In the genomic region with DNA sequence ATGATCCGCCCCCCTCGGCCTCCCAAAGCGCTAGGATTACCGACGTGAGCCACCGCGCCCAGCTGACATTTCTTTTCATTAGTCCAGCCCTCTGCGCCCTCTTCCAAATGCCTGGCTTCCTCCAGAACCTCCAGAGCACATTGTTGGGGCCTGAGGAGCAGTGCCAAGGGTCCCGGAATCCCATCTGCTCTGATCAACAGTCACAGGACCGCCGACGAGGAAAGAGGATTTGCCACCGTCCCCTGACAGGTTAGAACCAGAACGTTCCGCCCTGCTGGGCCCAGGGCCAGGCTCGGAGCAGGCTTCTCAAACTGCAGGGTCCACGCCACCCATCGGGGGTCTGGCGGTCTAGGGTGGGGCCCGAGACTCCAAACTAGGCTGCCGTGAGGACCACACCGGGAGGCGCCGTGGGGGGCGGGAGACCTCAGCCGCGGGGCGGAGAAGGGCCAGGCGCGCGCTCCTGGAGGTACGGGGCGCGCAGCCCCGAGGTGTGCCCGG, we compare ENCODE assay signal across 11 cellular contexts. TPM values are rescaled to one million over a fixed set of nuclear protein-coding genes. Genes with fewer than 3 reads are reported as not detected.
DNase-seq lines count a peak whose midpoint lies in the region; ATAC-seq, FAIRE-seq and TF ChIP-seq lines count a peak whose summit lies in the region.
"Had no signal": no experiment of that assay in that cellular context is flagged by ENCODE, and none has a peak within 500 bp of the region (broad histone marks: within the 10 kb centered on the region; RNA-seq: fewer than 3 reads in every experiment).

No MANE protein-coding gene starts in this region.

- H3K4me3 Mint-ChIP-seq in activated T-helper 2 cell treated with anti-CD3 and anti-CD28 coated beads, Interferon-gamma antibody, Interleukin-2, Interleukin-4, amounts not matched to agents 10 μg/mL and 5 μg/mL and 100 μg/mL, durations not matched to agents 14 hours and 24 hours and 36 hours (ENCODE audit: low read depth): peak overlapping the region; percentile 26

- no peaks in the 10 kb centered on the region for H3K36me3 Mint-ChIP-seq in activated T-helper 2 cell treated with anti-CD3 and anti-CD28 coated beads, Interferon-gamma antibody, Interleukin-2, Interleukin-4, amounts not matched to agents 10 μg/mL and 5 μg/mL and 100 μg/mL, durations not matched to agents 14 hours and 24 hours and 36 hours (ENCODE audit: low read depth)

- H3K27ac ChIP-seq in left ventricle myocardium inferior (replicated peaks): no peak overlapping the region
- no peak overlapping the region for H3K27ac ChIP-seq in left lung
- no peak overlapping the region for H3K27ac ChIP-seq in upper lobe of right lung

- no peaks in the 10 kb centered on the region for H3K36me3 ChIP-seq in left ventricle myocardium inferior
- H3K36me3 ChIP-seq in left lung: no peaks in the 10 kb centered on the region
- no peaks in the 10 kb centered on the region for H3K36me3 ChIP-seq in upper lobe of right lung

- intact Hi-C loops in left ventricle myocardium inferior (cut with micrococcal nuclease): loop anchor here (5.0 kb wide), 1 partner anchor 159 kb away; no protein-coding TSS in a partner anchor
- intact Hi-C loops in Right ventricle myocardium inferior (cut with DNase I): no loop called here
- intact Hi-C loops in activated T-helper 2 cell treated with anti-CD3 and anti-CD28 coated beads, Interferon-gamma antibody, Interleukin-2, Interleukin-4, amounts not matched to agents 10 μg/mL and 5 μg/mL and 100 μg/mL, durations not matched to agents 14 hours and 24 hours and 36 hours (cut with micrococcal nuclease): no loop called here
- intact Hi-C loops in left lung (cut with DNase I): no loop called here
- intact Hi-C loops in upper lobe of right lung (cut with DNase I): loop anchor here (10.0 kb wide), 1 partner anchor 157 kb away; no protein-coding TSS in a partner anchor

- ATAC-seq in Right ventricle myocardium inferior (no peak), left lung (no peak), upper lobe of right lung (no peak), HG02678 (IDR thresholded peaks at IDR 0.05; ENCODE audit: unreplicated experiment) (no peak)

- peaks cover 23% of the 10 kb centered on the region for H3K4me1 Mint-ChIP-seq in activated T-helper 2 cell treated with anti-CD3 and anti-CD28 coated beads, Interferon-gamma antibody, Interleukin-2, Interleukin-4, amounts not matched to agents 10 μg/mL and 5 μg/mL and 100 μg/mL, durations not matched to agents 14 hours and 24 hours and 36 hours (ENCODE audit: low read depth)

- no peak overlapping the region for H3K27ac Mint-ChIP-seq in activated T-helper 2 cell treated with anti-CD3 and anti-CD28 coated beads, Interferon-gamma antibody, Interleukin-2, Interleukin-4, amounts not matched to agents 10 μg/mL and 5 μg/mL and 100 μg/mL, durations not matched to agents 14 hours and 24 hours and 36 hours
- H3K27ac Mint-ChIP-seq: activated naive CD4-positive, alpha-beta T cell treated with anti-CD3 and anti-CD28 coated beads, Interleukin-2, amount 50 U/mL, for 72 hours had no signal

- H3K27me3 ChIP-seq in left ventricle myocardium inferior (ENCODE audit: low read depth) (peaks cover 72% of the 10 kb centered on the region), left lung (peaks cover 10 to 76% of the 10 kb centered on the region in 2 donors), upper lobe of right lung (peaks cover 38% of the 10 kb centered on the region)

- peak overlapping the region; percentile 60 for H3K4me3 ChIP-seq in left ventricle myocardium inferior
- peak overlapping the region; percentile 21 to 27 for H3K4me3 ChIP-seq in left lung
- peak overlapping the region; percentile 36 for H3K4me3 ChIP-seq in upper lobe of right lung

- FAIRE-seq in urothelium cell line (lab: Jason Lieb, UNC): no peak

- TF ChIP-seq CTCF in left ventricle myocardium inferior (IDR thresholded peaks at IDR 0.05; ENCODE audit: borderline replicate concordance) (no peak), left lung (IDR thresholded peaks at IDR 0.05) (no peak), upper lobe of right lung (IDR thresholded peaks at IDR 0.05) (no peak)

- no peaks in the 10 kb centered on the region for H3K9me3 Mint-ChIP-seq in activated T-helper 2 cell treated with anti-CD3 and anti-CD28 coated beads, Interferon-gamma antibody, Interleukin-2, Interleukin-4, amounts not matched to agents 10 μg/mL and 5 μg/mL and 100 μg/mL, durations not matched to agents 14 hours and 24 hours and 36 hours
- H3K9me3 Mint-ChIP-seq: activated naive CD4-positive, alpha-beta T cell treated with anti-CD3 and anti-CD28 coated beads, Interleukin-2, amount 50 U/mL, for 72 hours had no signal

- H3K27me3 Mint-ChIP-seq in activated T-helper 2 cell treated with anti-CD3 and anti-CD28 coated beads, Interferon-gamma antibody, Interleukin-2, Interleukin-4, amounts not matched to agents 10 μg/mL and 5 μg/mL and 100 μg/mL, durations not matched to agents 14 hours and 24 hours and 36 hours (ENCODE audit: low read depth): peaks cover 54% of the 10 kb centered on the region

- H3K4me1 ChIP-seq in left ventricle myocardium inferior (peaks cover 11% of the 10 kb centered on the region), left lung (peaks cover 11 to 15% of the 10 kb centered on the region in 2 donors), upper lobe of right lung (peaks cover 3% of the 10 kb centered on the region)

- peaks cover 8% of the 10 kb centered on the region for H3K9me3 ChIP-seq in left ventricle myocardium inferior (replicated peaks)
- H3K9me3 ChIP-seq in left lung: no peaks in the 10 kb centered on the region
- H3K9me3 ChIP-seq in upper lobe of right lung: no peaks in the 10 kb centered on the region

- DNase-seq in left ventricle myocardium inferior (no peak), Right ventricle myocardium inferior (ENCODE audit: missing footprints) (no peak), left lung (peak in 1 of 2 donors; percentile 71), upper lobe of right lung (no peak), urothelium cell line (ENCODE audit: low spot score) (no peak), pons (ENCODE audit: low spot score) (no peak)
- DNase-seq in activated T-helper 2 cell treated with anti-CD3 and anti-CD28 coated beads, Interferon-gamma antibody, Interleukin-2, Interleukin-4, amounts not matched to agents 10 μg/mL and 5 μg/mL and 100 μg/mL, durations not matched to agents 14 hours and 24 hours and 36 hours (ENCODE audit: low spot score): no peak
- DNase-seq: NCI-H1436 treated with DMSO at 0.1 percent for 48 hours; stimulated activated naive CD4-positive, alpha-beta T cell treated with Interleukin-2 at 50 U/mL for 16 hours had no signal

RNA-seq across cellular contexts. Expression of a gene that starts 36.9 kb away (rescaled TPM):
- total RNA-seq in left ventricle myocardium inferior (25.5 TPM), Right ventricle myocardium inferior (29.6 TPM), left lung (10 to 100 TPM; 32.0 to 60.7 TPM), upper lobe of right lung (25.0 TPM)
- total RNA-seq in activated T-helper 2 cell treated with anti-CD3 and anti-CD28 coated beads, Interferon-gamma antibody, Interleukin-2, Interleukin-4, amounts not matched to agents 10 μg/mL and 5 μg/mL and 100 μg/mL, durations not matched to agents 14 hours and 24 hours and 36 hours: 13.3 and 15.8 TPM in 2 replicates

Comparison
In these comparisons a context has a peak if more than half of its experiments do, and no peak if none do; other contexts are left out.
1. intact Hi-C loops: an anchor here in left ventricle myocardium inferior (5.0 kb wide) and upper lobe of right lung (10.0 kb wide); none called in Right ventricle myocardium inferior, activated T-helper 2 cell treated with anti-CD3 and anti-CD28 coated beads, Interferon-gamma antibody, Interleukin-2, Interleukin-4, amounts not matched to agents 10 μg/mL and 5 μg/mL and 100 μg/mL, durations not matched to agents 14 hours and 24 hours and 36 hours and left lung.